Comparison of ENCODE assay signal across 10 cellular contexts in genomic region chr11:64925536-64926449, GRCh38.
DNase-seq lines count a peak whose midpoint lies in the region; TF ChIP-seq lines count a peak whose summit lies in the region.
"Had no signal": no experiment of that assay in that cellular context is flagged by ENCODE, and none has a peak within 500 bp of the region (broad histone marks: within the 10 kb centered on the region; RNA-seq: fewer than 3 reads in every experiment).

No MANE protein-coding gene starts in this region.

- H3K36me3 ChIP-seq in WERI-Rb-1 = peaks cover 3% of the 10 kb centered on the region; the same call in 1 of the 2 replicates

- no peaks in the 10 kb centered on the region for H3K27me3 ChIP-seq in WERI-Rb-1 (ENCODE audit: insufficient read depth, low read depth, severe bottlenecking)

- H3K9me3 ChIP-seq in WERI-Rb-1 (ENCODE audit: severe bottlenecking) = no peaks in the 10 kb centered on the region

- H3K4me3 ChIP-seq in GM12865 (ENCODE audit: low read depth, low read length) = peak overlapping the region; percentile 81
- peak overlapping the region; percentile 71; the same call in 1 of the 2 replicates for H3K4me3 ChIP-seq in WERI-Rb-1 (ENCODE audit: low read depth, low read length)
- H3K4me3 ChIP-seq in fibroblast of mammary gland (ENCODE audit: control insufficient read depth, low read depth, low read length) = peak overlapping the region; percentile 74
- peak overlapping the region; percentile 72 for H3K4me3 ChIP-seq in retinal pigment epithelial cell (ENCODE audit: low read length)

- no peak for DNase-seq in GM12865 (ENCODE audit: low read depth)
- no peak for DNase-seq in WERI-Rb-1
- no peak for DNase-seq in fibroblast of mammary gland (ENCODE audit: low read depth)
- no peak for DNase-seq in retinal pigment epithelial cell (ENCODE audit: low read depth)
- DNase-seq in caudate nucleus (lab: John Stamatoyannopoulos, UW) = no peak
- DNase-seq in activated CD4-positive, CD25-positive, alpha-beta regulatory T cell (lab: John Stamatoyannopoulos, UW) = no peak
- DNase-seq in T1000 (lab: John Stamatoyannopoulos, UW) = no peak
- DNase-seq in dedifferentiated amniotic fluid mesenchymal stem cell (ENCODE audit: extremely low spot score) = no peak
- DNase-seq: Kasumi-1, mesendoderm had no signal

- H3K27ac ChIP-seq in WERI-Rb-1 = no peak overlapping the region
- H3K27ac ChIP-seq in caudate nucleus (ENCODE audit: low read depth, low read length) = no peak overlapping the region

- TF ChIP-seq CTCF in GM12865 (IDR thresholded peaks at IDR 0.05; ENCODE audit: insufficient read depth, low read depth, low read length, missing control alignments) (no peak), WERI-Rb-1 (IDR thresholded peaks at IDR 0.05; ENCODE audit: low read depth, low read length) (no peak), fibroblast of mammary gland (conservative IDR thresholded peaks at IDR 0.05; ENCODE audit: control insufficient read depth, insufficient read depth, low read depth, low read length) (no peak), retinal pigment epithelial cell (conservative IDR thresholded peaks at IDR 0.05; ENCODE audit: low read depth, low read length) (no peak)
